3 cellular contexts compared by ENCODE assay signal in the genomic region with DNA sequence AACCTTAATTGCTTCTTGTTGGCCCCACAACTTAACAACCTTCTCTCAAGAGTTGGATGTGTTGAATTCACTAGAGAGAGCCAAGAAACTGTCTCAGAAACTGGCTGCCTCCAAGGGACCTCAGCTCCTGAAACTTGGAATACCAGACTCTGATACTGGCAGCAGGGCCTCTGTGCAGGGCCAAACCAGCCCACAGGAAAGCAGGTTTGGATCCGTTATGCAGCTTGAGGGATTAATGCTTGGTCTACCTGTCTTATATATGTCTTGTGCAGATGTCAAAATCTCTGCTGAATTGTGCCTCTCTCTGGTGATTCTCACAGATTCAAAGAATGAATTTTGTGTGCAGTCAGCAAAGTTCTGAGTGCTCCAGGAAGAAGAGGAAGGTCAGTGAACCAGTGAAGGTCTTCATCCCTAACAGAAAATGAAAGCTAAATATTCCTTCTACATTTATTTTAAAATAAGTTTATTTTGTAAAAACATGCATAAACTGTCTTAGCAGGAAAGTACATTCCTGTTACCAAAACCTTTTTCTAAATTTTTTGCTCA.
TF ChIP-seq lines count a peak whose summit lies in the region.

No MANE protein-coding gene starts in this region.

TF ChIP-seq in A549, 52 proteins besides CTCF, POLR2A, EP300 and RAD21:
- TF ChIP-seq EHF (CRISPR knock-in tag; IDR thresholded peaks at IDR 0.05) (no peak), HMGXB4 (CRISPR knock-in tag; IDR thresholded peaks at IDR 0.05; ENCODE audit: borderline replicate concordance) (no peak), MAFK (IDR thresholded peaks at IDR 0.05; ENCODE audit: partially characterized antibody) (peak; percentile 64)

TF ChIP-seq in GM23338, 12 proteins besides CTCF, POLR2A, EP300 and RAD21 (continues in another document):
- TF ChIP-seq NANOG (IDR thresholded peaks at IDR 0.05; ENCODE audit: borderline replicate concordance) (no peak), CREB1 (CRISPR knock-in tag; IDR thresholded peaks at IDR 0.05; ENCODE audit: low read depth) (no peak), JUNB (IDR thresholded peaks at IDR 0.05; ENCODE audit: unreplicated experiment) (no peak), EZH2phosphoT487 (IDR thresholded peaks at IDR 0.05; ENCODE audit: unreplicated experiment) (no peak), EZH2 (IDR thresholded peaks at IDR 0.05; ENCODE audit: low read depth, unreplicated experiment) (no peak), ZNF114 (CRISPR knock-in tag; IDR thresholded peaks at IDR 0.05) (no peak), ZNF331 (CRISPR knock-in tag; IDR thresholded peaks at IDR 0.05; ENCODE audit: low read depth) (no peak), STAT1 (IDR thresholded peaks at IDR 0.05; ENCODE audit: unreplicated experiment) (no peak), ZNF462 (CRISPR knock-in tag; IDR thresholded peaks at IDR 0.05) (no peak), ETS1 (IDR thresholded peaks at IDR 0.05) (no peak)

TF ChIP-seq in HepG2, 621 proteins besides CTCF, POLR2A, EP300 and RAD21:
- no peak for TF ChIP-seq CCDC6 (CRISPR knock-in tag; IDR thresholded peaks at IDR 0.05)
- TF ChIP-seq MAFF (IDR thresholded peaks at IDR 0.05; ENCODE audit: low read depth, low read length), result peak; percentile 45; the same call in 1 of the 2 replicates
- no peak for TF ChIP-seq PRPF4 (IDR thresholded peaks at IDR 0.05; ENCODE audit: low read depth, low read length, poor library complexity, severe bottlenecking)
- no peak for TF ChIP-seq ZSCAN22 (CRISPR knock-in tag; IDR thresholded peaks at IDR 0.05)
- TF ChIP-seq MATR3 (CRISPR knock-in tag; IDR thresholded peaks at IDR 0.05), result no peak
- no peak for TF ChIP-seq BCL3 (CRISPR knock-in tag; IDR thresholded peaks at IDR 0.05)
- peak; percentile 60 to 64 for TF ChIP-seq MAFK (conservative IDR thresholded peaks at IDR 0.05 in 1 of 2, IDR thresholded peaks at IDR 0.05 in 1 of 2; ENCODE audit: low read length in 2 of 2)
- TF ChIP-seq ZNF510 (CRISPR knock-in tag; IDR thresholded peaks at IDR 0.05; ENCODE audit: low read depth), result no peak
- TF ChIP-seq HDAC1 (CRISPR knock-in tag; IDR thresholded peaks at IDR 0.05), result no peak
- TF ChIP-seq ZNF552 (CRISPR knock-in tag; IDR thresholded peaks at IDR 0.05; ENCODE audit: borderline replicate concordance), result no peak
- no peak for TF ChIP-seq GABPA (IDR thresholded peaks at IDR 0.05; ENCODE audit: low read depth, low read length)
- TF ChIP-seq GABPA (CRISPR knock-in tag; IDR thresholded peaks at IDR 0.05; ENCODE audit: low read depth), result no peak
- no peak for TF ChIP-seq ESRRA (CRISPR knock-in tag; IDR thresholded peaks at IDR 0.05; ENCODE audit: low read depth)
